1 cellular context compared by ENCODE assay signal in genomic region chr11:119381186-119381988, GRCh38.
TF ChIP-seq lines count a peak whose summit lies in the region.

USP2 (minus strand) TSS chr11:119381690; CDS start chr11:119373480, 8,210 bp downstream.

TF ChIP-seq in HepG2, 621 proteins besides CTCF, POLR2A, EP300 and RAD21 (continued from another document and continues in another):
- TF ChIP-seq ZNF18 (CRISPR knock-in tag; IDR thresholded peaks at IDR 0.05; ENCODE audit: insufficient replicate concordance) (peak; percentile 64), ATAD3A (CRISPR knock-in tag; IDR thresholded peaks at IDR 0.05) (no peak), THAP9 (CRISPR knock-in tag; IDR thresholded peaks at IDR 0.05; ENCODE audit: borderline replicate concordance) (peak; percentile 35; the same call in 1 of the 2 replicates), ZNF609 (CRISPR knock-in tag; IDR thresholded peaks at IDR 0.05; ENCODE audit: borderline replicate concordance) (no peak), MIER2 (CRISPR knock-in tag; IDR thresholded peaks at IDR 0.05) (0 out of 2 replicates have a peak, but pooled peaks have one; percentile 18), KAT8 (CRISPR knock-in tag; IDR thresholded peaks at IDR 0.05) (peak; percentile 80), ZNF44 (CRISPR knock-in tag; IDR thresholded peaks at IDR 0.05) (no peak), ERF (CRISPR knock-in tag; IDR thresholded peaks at IDR 0.05) (peak; percentile 89), REST (IDR thresholded peaks at IDR 0.05; ENCODE audit: borderline replicate concordance in 1 of 2, low read depth in 1 of 2, low read length in 2 of 2) (no peak), MLLT10 (CRISPR knock-in tag; IDR thresholded peaks at IDR 0.05) (no peak), ZNF775 (CRISPR knock-in tag; IDR thresholded peaks at IDR 0.05; ENCODE audit: borderline replicate concordance) (no peak), DNMT1 (CRISPR knock-in tag; IDR thresholded peaks at IDR 0.05) (no peak), NFAT5 (CRISPR knock-in tag; IDR thresholded peaks at IDR 0.05) (no peak), ZNF543 (CRISPR knock-in tag; IDR thresholded peaks at IDR 0.05) (no peak), GMEB1 (CRISPR knock-in tag; IDR thresholded peaks at IDR 0.05; ENCODE audit: borderline replicate concordance) (peak; percentile 68; the same call in 1 of the 2 replicates), ZBTB39 (CRISPR knock-in tag; IDR thresholded peaks at IDR 0.05) (no peak), ZFX (CRISPR knock-in tag; IDR thresholded peaks at IDR 0.05; ENCODE audit: low read depth) (peak; percentile 44; the same call in 1 of the 2 replicates), ZNF879 (CRISPR knock-in tag; IDR thresholded peaks at IDR 0.05) (no peak), ZNF782 (CRISPR knock-in tag; IDR thresholded peaks at IDR 0.05; ENCODE audit: borderline replicate concordance) (no peak), ZNF746 (CRISPR knock-in tag; IDR thresholded peaks at IDR 0.05) (no peak; the same call in 1 of the 2 replicates), ZFP82 (CRISPR knock-in tag; IDR thresholded peaks at IDR 0.05; ENCODE audit: borderline replicate concordance) (no peak), HINFP (CRISPR knock-in tag; IDR thresholded peaks at IDR 0.05; ENCODE audit: low read depth) (no peak), ZNF557 (CRISPR knock-in tag; IDR thresholded peaks at IDR 0.05) (no peak; the same call in 1 of the 2 replicates), ATF7-NPFF (CRISPR knock-in tag; IDR thresholded peaks at IDR 0.05; ENCODE audit: low read depth) (peak; percentile 61; the same call in 1 of the 2 replicates), MTERF4 (CRISPR knock-in tag; IDR thresholded peaks at IDR 0.05) (0 out of 2 replicates have a peak, but pooled peaks have one; percentile 74), ZNF253 (CRISPR knock-in tag; IDR thresholded peaks at IDR 0.05; ENCODE audit: borderline replicate concordance) (no peak; the same call in 1 of the 2 replicates)
